ENCODE assay signal across 4 cellular contexts in the genomic region with DNA sequence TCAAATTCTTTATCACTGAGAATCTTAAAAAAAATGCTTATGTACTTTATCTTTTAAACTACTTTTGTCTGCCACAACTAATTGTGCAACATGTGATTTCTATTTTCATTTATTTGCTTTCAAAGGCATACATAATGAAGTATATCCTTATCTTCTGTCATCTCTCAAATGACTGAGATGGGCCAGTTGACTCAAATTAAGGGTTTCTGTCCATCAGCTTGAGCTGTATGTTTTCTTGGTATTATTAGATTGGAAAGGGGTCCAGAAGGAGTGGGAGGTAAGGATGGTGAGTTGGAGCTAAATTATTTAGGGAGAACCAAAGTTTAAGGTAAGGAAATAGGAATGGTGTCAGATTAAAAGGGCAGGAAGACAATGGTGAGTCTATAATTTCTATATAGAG.
"Had no signal": no experiment of that assay in that cellular context is flagged by ENCODE, and none has a peak within 500 bp of the region (broad histone marks: within the 10 kb centered on the region; RNA-seq: fewer than 3 reads in every experiment).

No MANE protein-coding gene starts in this region.

- H3K27ac ChIP-seq: HL-60 had no signal

- H3K4me3 ChIP-seq: K562 had no signal

- DNase-seq: IMR-90, KBM-7 had no signal
